In genomic region chr17:83160443-83161297, GRCh38 we compare ENCODE assay signal across 1 cellular context.
TF ChIP-seq lines count a peak whose summit lies in the region.

No MANE protein-coding gene starts in this region.

TF ChIP-seq in HepG2, 621 proteins besides CTCF, POLR2A, EP300 and RAD21 (continued from another document):
- no peak for TF ChIP-seq ZNF646 (CRISPR knock-in tag; IDR thresholded peaks at IDR 0.05)
- no peak for TF ChIP-seq PHB2 (IDR thresholded peaks at IDR 0.05; ENCODE audit: partially characterized antibody)
- no peak for TF ChIP-seq GATAD1 (CRISPR knock-in tag; IDR thresholded peaks at IDR 0.05)
